In the genomic region with DNA sequence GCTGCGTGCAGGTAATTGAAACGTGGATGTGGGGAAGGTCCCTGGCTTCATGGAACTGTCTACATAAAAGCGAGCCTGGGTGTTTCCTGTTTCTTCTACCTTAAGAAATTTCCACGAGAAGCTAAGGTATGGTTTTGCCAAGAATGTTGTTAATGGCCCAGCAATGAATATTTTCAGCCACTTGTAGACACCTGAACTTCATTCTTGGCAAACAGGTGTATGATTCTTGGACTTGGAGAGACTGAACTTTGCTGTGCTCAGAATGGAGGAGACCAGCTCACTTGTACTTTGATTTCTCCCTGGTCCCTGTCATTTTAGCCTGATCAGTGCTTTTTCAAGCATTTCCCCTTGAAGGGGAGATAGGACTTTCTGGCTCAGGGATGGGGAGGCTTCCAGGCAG, we compare ENCODE assay signal across 17 cellular contexts.
"Had no signal": no experiment of that assay in that cellular context is flagged by ENCODE, and none has a peak within 500 bp of the region (broad histone marks: within the 10 kb centered on the region; RNA-seq: fewer than 3 reads in every experiment).

No MANE protein-coding gene starts in this region.

- DNase-seq: activated CD4-positive, alpha-beta T cell treated with anti-CD3 and anti-CD28 coated beads for 48 hours; activated naive CD4-positive, alpha-beta T cell treated with anti-CD3 and anti-CD28 coated beads, Interleukin-2, amount 50 U/mL, for 16 hours; caudate nucleus; cortex of kidney; effector CD4-positive, alpha-beta T cell; foreskin fibroblast; heart left ventricle; mammary epithelial cell; naive B cell; retina; SK-N-SH; stimulated activated CD4-positive, alpha-beta T cell treated with anti-CD3 and anti-CD28 coated beads, Interleukin-2, amount 100 ng/mL, for 48 hours; trophoblast cell had no signal

- H3K4me3 Mint-ChIP-seq: naive B cell; stimulated activated memory B cell treated with anti-CD40 and anti-IgM and Interleukin-4, amounts not matched to agents 10 μg/mL and 1 μg/mL and 100 μg/mL, for 72 hours had no signal

- H3K36me3 Mint-ChIP-seq: naive B cell; stimulated activated memory B cell treated with anti-CD40 and anti-IgM and Interleukin-4, amounts not matched to agents 10 μg/mL and 1 μg/mL and 100 μg/mL, for 72 hours had no signal

- H3K27ac Mint-ChIP-seq: activated T-helper 2 cell treated with anti-CD3 and anti-CD28 coated beads, Interferon-gamma antibody, Interleukin-2, Interleukin-4, amounts not matched to agents 10 μg/mL and 5 μg/mL and 100 μg/mL, durations not matched to agents 14 hours and 24 hours and 36 hours; stimulated activated memory B cell treated with anti-CD40 and anti-IgM and Interleukin-4, amounts not matched to agents 10 μg/mL and 1 μg/mL and 100 μg/mL, for 72 hours had no signal

- H3K9me3 ChIP-seq: neutrophil, SK-N-SH had no signal

- H3K36me3 ChIP-seq: heart left ventricle, neutrophil had no signal

- H3K27me3 Mint-ChIP-seq: stimulated activated memory B cell treated with anti-CD40 and anti-IgM and Interleukin-4, amounts not matched to agents 10 μg/mL and 1 μg/mL and 100 μg/mL, for 72 hours had no signal

- H3K4me2 ChIP-seq: SK-N-SH had no signal

- FAIRE-seq: endothelial cell of umbilical vein had no signal

- ATAC-seq: heart left ventricle; stimulated activated memory B cell treated with anti-CD40 and anti-IgM and Interleukin-4, amounts not matched to agents 10 μg/mL and 1 μg/mL and 100 μg/mL, for 72 hours had no signal

- H3K4me3 ChIP-seq: heart left ventricle had no signal

- H3K9me3 Mint-ChIP-seq: activated T-helper 2 cell treated with anti-CD3 and anti-CD28 coated beads, Interferon-gamma antibody, Interleukin-2, Interleukin-4, amounts not matched to agents 10 μg/mL and 5 μg/mL and 100 μg/mL, durations not matched to agents 14 hours and 24 hours and 36 hours; naive B cell; stimulated activated memory B cell treated with anti-CD40 and anti-IgM and Interleukin-4, amounts not matched to agents 10 μg/mL and 1 μg/mL and 100 μg/mL, for 72 hours had no signal

- H3K9ac ChIP-seq: SK-N-SH had no signal

- H3K27me3 ChIP-seq: heart left ventricle had no signal

- H3K27ac ChIP-seq: heart left ventricle, neutrophil had no signal
